In genomic region chr15:95929232-95929846, GRCh38 we compare ENCODE assay signal across 1 cellular context.
TF ChIP-seq lines count a peak whose summit lies in the region.

No MANE protein-coding gene starts in this region.

TF ChIP-seq in GM12878, 131 proteins besides CTCF, POLR2A, EP300 and RAD21 (continued from another document and continues in another):
- TF ChIP-seq MLLT1 (IDR thresholded peaks at IDR 0.05) = peak; percentile 76
- no peak for TF ChIP-seq MTA3 (IDR thresholded peaks at IDR 0.05; ENCODE audit: borderline replicate concordance, low read length)
- TF ChIP-seq BCLAF1 (IDR thresholded peaks at IDR 0.05) = no peak
- TF ChIP-seq MTA2 (IDR thresholded peaks at IDR 0.05; ENCODE audit: low read depth) = peak; percentile 90
- TF ChIP-seq WRNIP1 (IDR thresholded peaks at IDR 0.05; ENCODE audit: borderline replicate concordance, low read depth, low read length) = no peak
- TF ChIP-seq ZNF217 (IDR thresholded peaks at IDR 0.05) = no peak
- no peak for TF ChIP-seq ZBTB40 (IDR thresholded peaks at IDR 0.05; ENCODE audit: borderline replicate concordance)
- no peak for TF ChIP-seq NR2C1 (IDR thresholded peaks at IDR 0.05)
- TF ChIP-seq PKNOX1 (IDR thresholded peaks at IDR 0.05) = no peak
- TF ChIP-seq SMAD5 (IDR thresholded peaks at IDR 0.05; ENCODE audit: low read depth) = no peak
- TF ChIP-seq POU2F2 (IDR thresholded peaks at IDR 0.05; ENCODE audit: borderline replicate concordance, low read depth, low read length) = no peak; the same call in 2 of the 3 replicates
- 0 out of 2 replicates have a peak, but pooled peaks have one; percentile 39 for TF ChIP-seq BCL11A (IDR thresholded peaks at IDR 0.05; ENCODE audit: low read depth, low read length)
- TF ChIP-seq ATF3 (IDR thresholded peaks at IDR 0.05; ENCODE audit: borderline replicate concordance, extremely low read depth, low read depth, low read length) = 0 out of 2 replicates have a peak, but pooled peaks have one; percentile 9
- TF ChIP-seq MEF2A (IDR thresholded peaks at IDR 0.05; ENCODE audit: insufficient read depth, low read depth, low read length) = no peak
- TF ChIP-seq BCL3 (IDR thresholded peaks at IDR 0.05; ENCODE audit: borderline replicate concordance, insufficient read depth, low read depth, low read length, poor library complexity, severe bottlenecking) = no peak
- peak; percentile 66 for TF ChIP-seq MEF2B (IDR thresholded peaks at IDR 0.05; ENCODE audit: partially characterized antibody, poor library complexity, severe bottlenecking)
- peak; percentile 87 for TF ChIP-seq TCF12 (IDR thresholded peaks at IDR 0.05; ENCODE audit: low read depth, low read length)
- TF ChIP-seq MAX (IDR thresholded peaks at IDR 0.05; ENCODE audit: low read depth, low read length) = peak; percentile 96
- 0 out of 2 replicates have a peak, but pooled peaks have one; percentile 22 for TF ChIP-seq NBN (IDR thresholded peaks at IDR 0.05)
- 0 out of 2 replicates have a peak, but pooled peaks have one; percentile 24 for TF ChIP-seq ZBTB33 (IDR thresholded peaks at IDR 0.05)
- TF ChIP-seq SMARCA5 (IDR thresholded peaks at IDR 0.05) = peak; percentile 9; the same call in 1 of the 2 replicates
- peak; percentile 61; the same call in 1 of the 2 replicates for TF ChIP-seq SPI1 (IDR thresholded peaks at IDR 0.05; ENCODE audit: borderline replicate concordance, insufficient read depth, low read depth, low read length)
- no peak for TF ChIP-seq CREM (IDR thresholded peaks at IDR 0.05; ENCODE audit: low read depth)
- no peak for TF ChIP-seq SMC3 (IDR thresholded peaks at IDR 0.05; ENCODE audit: borderline replicate concordance, low read length)
- TF ChIP-seq RAD51 (IDR thresholded peaks at IDR 0.05) = peak; percentile 98
- no peak for TF ChIP-seq SUZ12 (IDR thresholded peaks at IDR 0.05; ENCODE audit: unreplicated experiment)
- TF ChIP-seq PML (IDR thresholded peaks at IDR 0.05; ENCODE audit: low read length) = no peak
- TF ChIP-seq FOXM1 (IDR thresholded peaks at IDR 0.05; ENCODE audit: low read depth, low read length) = no peak
- no peak for TF ChIP-seq RBBP5 (conservative IDR thresholded peaks at IDR 0.05)
- peak; percentile 83 for TF ChIP-seq MXI1 (IDR thresholded peaks at IDR 0.05; ENCODE audit: low read depth, low read length)
- TF ChIP-seq IKZF2 (IDR thresholded peaks at IDR 0.05) = peak; percentile 81 to 82; a peak in 2 of 4 replicates
- TF ChIP-seq POLR2AphosphoS5 (IDR thresholded peaks at IDR 0.05; ENCODE audit: low read length) = no peak
- no peak for TF ChIP-seq ATF7 (IDR thresholded peaks at IDR 0.05; ENCODE audit: low read depth)
- TF ChIP-seq IKZF1 (conservative IDR thresholded peaks at IDR 0.05) = peak; percentile 82
- peak; percentile 81 to 84 for TF ChIP-seq BHLHE40 (IDR thresholded peaks at IDR 0.05; ENCODE audit: borderline replicate concordance in 1 of 2, low read depth in 2 of 2, low read length in 1 of 2)
- TF ChIP-seq SP1 (IDR thresholded peaks at IDR 0.05; ENCODE audit: low read depth, low read length) = peak; percentile 44
- no peak for TF ChIP-seq REST (IDR thresholded peaks at IDR 0.05; ENCODE audit: low read depth, low read length)
- TF ChIP-seq BRCA1 (IDR thresholded peaks at IDR 0.05; ENCODE audit: low read depth, low read length) = no peak
